Comparison of ENCODE assay signal across 8 cellular contexts in genomic region chr5:172437445-172438303, GRCh38. TPM values are rescaled to one million over a fixed set of nuclear protein-coding genes. Genes with fewer than 3 reads are reported as not detected.
DNase-seq lines count a peak whose midpoint lies in the region; ATAC-seq and TF ChIP-seq lines count a peak whose summit lies in the region.

No MANE protein-coding gene starts in this region.

- H3K9me2 ChIP-seq in GM23338 (ENCODE audit: insufficient read depth): no peaks in the 10 kb centered on the region

- H3K9me3 Mint-ChIP-seq in CD8-positive, alpha-beta T cell: no peaks in the 10 kb centered on the region
- H3K9me3 Mint-ChIP-seq in GM23338: no peaks in the 10 kb centered on the region

- no peak overlapping the region for H2AFZ ChIP-seq in GM23338

- POLR2A ChIA-PET in CD8-positive, alpha-beta T cell (lab: Charles Lee): no interaction called here

- H3K27ac ChIP-seq in CD8-positive, alpha-beta T cell (ENCODE audit: low read depth, low read length): no peak overlapping the region
- H3K27ac ChIP-seq in GM23338 (ENCODE audit: low read depth): no peak overlapping the region

- H3K4me2 ChIP-seq in GM23338: no peak overlapping the region

- H3K36me3 Mint-ChIP-seq in CD8-positive, alpha-beta T cell: no peaks in the 10 kb centered on the region
- no peaks in the 10 kb centered on the region for H3K36me3 Mint-ChIP-seq in GM23338 (ENCODE audit: low read depth)

- no peaks in the 10 kb centered on the region for H3K27me3 ChIP-seq in CD8-positive, alpha-beta T cell (ENCODE audit: insufficient read depth, low read length)
- H3K27me3 ChIP-seq in GM23338 (ENCODE audit: insufficient read depth): no peaks in the 10 kb centered on the region

- CTCF ChIA-PET in CD8-positive, alpha-beta T cell (lab: Charles Lee): interaction anchor here (1.4 to 1.6 kb wide), 2 partner anchors 14 to 30 kb away, joined by 3 to 7 read pairs; no protein-coding TSS in a partner anchor

- H3K79me2 ChIP-seq in GM23338 (replicated peaks; ENCODE audit: insufficient read depth): peaks cover 54% of the 10 kb centered on the region

- DNase-seq in HK-2 (ENCODE audit: unreplicated experiment) (peak; percentile 41), RKO (ENCODE audit: low spot score) (peak; percentile 61), foreskin fibroblast (peak; percentile 81 to 89), sciatic nerve (ENCODE audit: low spot score) (peak; percentile 89), GM23338 (ENCODE audit: low spot score) (no peak)
- DNase-seq in CD8-positive, alpha-beta T cell: no peak
- no peak for DNase-seq in stimulated activated naive CD4-positive, alpha-beta T cell (lab: John Stamatoyannopoulos, UW)

- TF ChIP-seq CTCF in foreskin fibroblast (IDR thresholded peaks at IDR 0.05; ENCODE audit: low read depth, low read length): no peak
- no peak for TF ChIP-seq CTCF in CD8-positive, alpha-beta T cell (IDR thresholded peaks at IDR 0.05)
- no peak for TF ChIP-seq CTCF in GM23338 (conservative IDR thresholded peaks at IDR 0.05; ENCODE audit: low read depth in 2 of 2)

- H3F3A ChIP-seq in GM23338 (replicated peaks; ENCODE audit: low read depth): no peaks in the 10 kb centered on the region

- H3K27me3 Mint-ChIP-seq in CD8-positive, alpha-beta T cell (ENCODE audit: low read depth): no peaks in the 10 kb centered on the region
- peaks cover 4% of the 10 kb centered on the region for H3K27me3 Mint-ChIP-seq in GM23338 (ENCODE audit: insufficient read depth, low read depth, poor library complexity)

- H3K4me3 Mint-ChIP-seq in CD8-positive, alpha-beta T cell: no peak overlapping the region
- H3K4me3 Mint-ChIP-seq in GM23338: no peak overlapping the region

- H3K4me1 Mint-ChIP-seq in CD8-positive, alpha-beta T cell (ENCODE audit: low read depth): no peaks in the 10 kb centered on the region
- H3K4me1 Mint-ChIP-seq in GM23338: 0 out of 3 replicates have a peak, but pooled peaks cover 3% of the 10 kb centered on the region

- no peak overlapping the region for H3K27ac Mint-ChIP-seq in CD8-positive, alpha-beta T cell
- no peak overlapping the region for H3K27ac Mint-ChIP-seq in GM23338

- no peaks in the 10 kb centered on the region for H3K9me3 ChIP-seq in CD8-positive, alpha-beta T cell (ENCODE audit: low read length)

- intact Hi-C loops in sciatic nerve (cut with DNase I): no loop called here
- intact Hi-C loops in CD8-positive, alpha-beta T cell (cut with DNase I, micrococcal nuclease): no loop called here

- peak; percentile 84 for ATAC-seq in sciatic nerve
- no peak for ATAC-seq in CD8-positive, alpha-beta T cell
- ATAC-seq in GM23338: no peak
- no peak for ATAC-seq in GM19397 (IDR thresholded peaks at IDR 0.05; ENCODE audit: unreplicated experiment)

- H3K4me1 ChIP-seq in CD8-positive, alpha-beta T cell (ENCODE audit: insufficient read depth, low read length): no peaks in the 10 kb centered on the region
- no peaks in the 10 kb centered on the region for H3K4me1 ChIP-seq in GM23338 (ENCODE audit: insufficient read depth)

- H3K4me3 ChIP-seq in foreskin fibroblast (ENCODE audit: low read depth in 1 of 2, low read length in 2 of 2) (no peak overlapping the region), GM23338 (no peak overlapping the region)
- H3K4me3 ChIP-seq in CD8-positive, alpha-beta T cell (ENCODE audit: low read depth, low read length): no peak overlapping the region

- H4K20me1 ChIP-seq in GM23338 (replicated peaks; ENCODE audit: insufficient read depth): peaks cover 36% of the 10 kb centered on the region

- H3K36me3 ChIP-seq in CD8-positive, alpha-beta T cell (ENCODE audit: insufficient read depth, low read length): no peaks in the 10 kb centered on the region
- no peaks in the 10 kb centered on the region for H3K36me3 ChIP-seq in GM23338 (ENCODE audit: insufficient read depth)

TF ChIP-seq in GM23338, 12 proteins besides CTCF, POLR2A, EP300 and RAD21 (continues in another document):
- TF ChIP-seq JUNB (IDR thresholded peaks at IDR 0.05; ENCODE audit: unreplicated experiment) (no peak), ZNF331 (CRISPR knock-in tag; IDR thresholded peaks at IDR 0.05; ENCODE audit: low read depth) (no peak), POLR2AphosphoS5 (IDR thresholded peaks at IDR 0.05; ENCODE audit: low read depth) (no peak), ETS1 (IDR thresholded peaks at IDR 0.05) (no peak), EZH2 (IDR thresholded peaks at IDR 0.05; ENCODE audit: low read depth, unreplicated experiment) (no peak), NANOG (IDR thresholded peaks at IDR 0.05; ENCODE audit: borderline replicate concordance) (no peak), CREB1 (CRISPR knock-in tag; IDR thresholded peaks at IDR 0.05; ENCODE audit: low read depth) (no peak), STAT1 (IDR thresholded peaks at IDR 0.05; ENCODE audit: unreplicated experiment) (no peak), ZNF114 (CRISPR knock-in tag; IDR thresholded peaks at IDR 0.05) (no peak), EZH2phosphoT487 (IDR thresholded peaks at IDR 0.05; ENCODE audit: unreplicated experiment) (no peak), REST (IDR thresholded peaks at IDR 0.05; ENCODE audit: unreplicated experiment) (no peak)

RNA-seq across cellular contexts. Expression of gene SH3PXD2B, which starts 16.7 kb away (rescaled TPM):
- 39.5 TPM for total RNA-seq in sciatic nerve
- total RNA-seq in CD8-positive, alpha-beta T cell: under 1 TPM; 0.03 to 0.08 TPM
- 50.1 and 52.5 TPM in 2 replicates for total RNA-seq in GM23338 (2014; rRNA removed; shearing (Covaris generic))
- 40.2 and 48.0 TPM in 2 replicates for polyA plus RNA-seq in GM23338 (2016; fragmentation: Nextera tagmentation; extraction: Ambion mirVana)

Comparison
In these comparisons a context has a peak if more than half of its experiments do, and no peak if none do; other contexts are left out.
1. DNase-seq: peak in HK-2 (single experiment), RKO (single experiment), foreskin fibroblast (2 of 2) and sciatic nerve (single experiment); none in CD8-positive, alpha-beta T cell (0 of 7), GM23338 (single experiment) and stimulated activated naive CD4-positive, alpha-beta T cell (0 of 6).
2. RNA of gene SH3PXD2B, which starts 16.7 kb away (total RNA-seq): 50.1 to 52.5 TPM in GM23338 and 39.5 TPM in sciatic nerve (single experiment); 0.03 to 0.08 TPM in CD8-positive, alpha-beta T cell; every median in the first group is over 10 times any median in the second.